Comparison of ENCODE assay signal across 8 cellular contexts in genomic region chr2:41853427-41854191, GRCh38.
DNase-seq lines count a peak whose midpoint lies in the region; ATAC-seq, FAIRE-seq and TF ChIP-seq lines count a peak whose summit lies in the region.

No MANE protein-coding gene starts in this region.

- WGBS in pancreas, 2 donors = 7 to 10% methylated on average over 8 of the region's 8 CpGs

- no peak overlapping the region for H3K4me3 ChIP-seq in fibroblast of villous mesenchyme (ENCODE audit: low read depth, low read length)
- no peak overlapping the region for H3K4me3 ChIP-seq in pancreas

- TF ChIP-seq CTCF in fibroblast of villous mesenchyme (IDR thresholded peaks at IDR 0.05; ENCODE audit: insufficient read depth, low read depth, low read length) (peak; percentile 69), pancreas (IDR thresholded peaks at IDR 0.05) (peak; percentile 55 to 69 (median 60))

- no peaks in the 10 kb centered on the region for H3K4me1 ChIP-seq in pancreas

- intact Hi-C loops in pancreas (cut with DNase I) = loop anchor here in 2 of 3 donors (5.0 to 10.0 kb wide), 3 partner anchors 229 to 481 kb away; no protein-coding TSS in a partner anchor

- no peak overlapping the region for H3K27ac ChIP-seq in pancreas

- no peaks in the 10 kb centered on the region for H3K27me3 ChIP-seq in pancreas

- DNase-seq in NCI-H1436 (lab: John Stamatoyannopoulos, UW) = peak; percentile 15
- DNase-seq in NCI-H1436 treated with DMSO at 0.1 percent for 48 hours (lab: John Stamatoyannopoulos, UW) = no peak
- DNase-seq in Kasumi-1 (lab: John Stamatoyannopoulos, UW) = peak; percentile 20 to 40
- peak; percentile 26 for DNase-seq in SKM-1 treated with dmso at 0.1 percent for 144 hours (lab: John Stamatoyannopoulos, UW; ENCODE audit: unreplicated experiment)
- DNase-seq in fibroblast of villous mesenchyme (ENCODE audit: low read depth) = peak; percentile 75
- peak in 2 of 6 donors; percentile 31 to 59 for DNase-seq in pancreas
- no peak for DNase-seq in NCI-H2107 (lab: John Stamatoyannopoulos, UW)

- no peaks in the 10 kb centered on the region for H3K36me3 ChIP-seq in pancreas

- no peaks in the 10 kb centered on the region for H3K9me3 ChIP-seq in pancreas

- FAIRE-seq in pancreas (lab: Jason Lieb, UNC) = no peak

- ATAC-seq in pancreas (peak; percentile 56 to 75 (median 70)), GM18517 (IDR thresholded peaks at IDR 0.05; ENCODE audit: unreplicated experiment) (no peak)

Comparison
In these comparisons a context has a peak if more than half of its experiments do, and no peak if none do; other contexts are left out.
1. DNase-seq: peak in NCI-H1436 (single experiment), Kasumi-1 (2 of 2), SKM-1 treated with dmso at 0.1 percent for 144 hours (single experiment) and fibroblast of villous mesenchyme (single experiment); none in NCI-H1436 treated with DMSO at 0.1 percent for 48 hours (single experiment) and NCI-H2107 (single experiment).